In the genomic region with DNA sequence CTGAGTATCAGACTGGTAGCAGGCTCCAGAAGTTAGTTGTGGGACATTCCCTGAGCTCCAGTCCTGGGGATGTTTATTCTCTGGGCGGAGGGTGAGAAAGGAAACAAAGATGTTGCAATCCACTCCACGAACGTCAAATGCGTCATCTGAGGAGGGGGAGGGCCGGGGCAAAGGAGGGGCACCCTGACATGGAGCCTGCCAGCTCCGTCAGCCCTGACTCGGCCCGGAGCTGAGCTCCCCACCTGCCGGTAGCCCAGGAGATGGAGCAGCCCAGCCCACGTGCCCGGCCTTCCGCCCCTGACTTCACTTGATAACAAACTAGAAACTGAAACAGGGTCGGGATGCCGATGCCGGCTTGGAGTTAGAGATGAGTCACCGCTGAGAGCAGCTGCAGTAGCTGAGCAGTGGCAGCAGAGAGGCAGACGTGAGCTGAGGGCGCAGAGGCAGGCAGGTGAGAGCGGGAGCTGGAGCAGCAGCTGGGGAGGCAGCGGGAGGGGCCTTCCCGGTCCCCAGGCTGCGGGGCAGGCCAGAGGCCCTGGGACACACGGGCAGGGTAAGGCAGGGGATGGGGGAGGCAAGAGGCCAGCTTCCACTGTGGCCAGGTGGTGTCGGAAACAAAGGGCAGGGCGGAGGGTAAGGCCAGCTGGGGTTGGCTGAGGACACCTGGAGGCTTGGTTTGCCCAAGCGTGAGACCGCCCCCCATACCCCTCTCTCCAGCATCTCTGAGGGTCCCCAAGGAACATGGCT, we compare ENCODE assay signal across 8 cellular contexts. TPM values are rescaled to one million over a fixed set of nuclear protein-coding genes. Genes with fewer than 3 reads are reported as not detected.
DNase-seq lines count a peak whose midpoint lies in the region; ATAC-seq, FAIRE-seq and TF ChIP-seq lines count a peak whose summit lies in the region.

A gene (plus strand): TSS at position 391 of the 747 bp plus-strand sequence. CDS start 351 bp downstream, at position 742.

- peaks cover 10% of the 10 kb centered on the region for H3K36me3 Mint-ChIP-seq in astrocyte (ENCODE audit: low read depth, unreplicated experiment)

- no peaks in the 10 kb centered on the region for H3K9me3 ChIP-seq in astrocyte (ENCODE audit: insufficient read depth, low read depth, low read length)
- no peaks in the 10 kb centered on the region for H3K9me3 ChIP-seq in hepatocyte (ENCODE audit: low read depth)

- H3K4me3 Mint-ChIP-seq in astrocyte (ENCODE audit: unreplicated experiment), result peak within 1 kb of the TSS; percentile 80

- H3K4me3 ChIP-seq in astrocyte (ENCODE audit: insufficient read depth, low read depth, low read length), result peak within 1 kb of the TSS; percentile 37
- H3K4me3 ChIP-seq in hepatocyte, result no peak within 1 kb of the TSS
- H3K4me3 ChIP-seq in retinal pigment epithelial cell (ENCODE audit: low read length), result peak within 1 kb of the TSS; percentile 26

- no peaks in the 10 kb centered on the region for H3K27me3 ChIP-seq in astrocyte (ENCODE audit: insufficient read depth, low read length)
- H3K27me3 ChIP-seq in hepatocyte, result no peaks in the 10 kb centered on the region

- FAIRE-seq in astrocyte (lab: Jason Lieb, UNC), result no peak

- peaks cover 36% of the 10 kb centered on the region for H3K4me1 Mint-ChIP-seq in astrocyte (ENCODE audit: low read depth, unreplicated experiment)

- H3K4me2 ChIP-seq in astrocyte (ENCODE audit: low read length) (peak within 1 kb of the TSS; percentile 78), hepatocyte (peak within 1 kb of the TSS; percentile 65)

- H3K4me1 ChIP-seq in astrocyte (ENCODE audit: insufficient read depth, low read length) (peaks cover 21% of the 10 kb centered on the region), hepatocyte (ENCODE audit: insufficient read depth) (peaks cover 20% of the 10 kb centered on the region)

- WGBS in hepatocyte (ENCODE audit: low lambda C conversion rate, missing lambda C conversion rate), result 13% methylated on average over 27 of the region's 27 CpGs

- H2AFZ ChIP-seq in astrocyte (ENCODE audit: low read depth, low read length), result peak within 1 kb of the TSS; percentile 44
- no peak within 1 kb of the TSS for H2AFZ ChIP-seq in hepatocyte

- H4K20me1 ChIP-seq in astrocyte (ENCODE audit: insufficient read depth, low read length) (peaks cover 36% of the 10 kb centered on the region), hepatocyte (ENCODE audit: insufficient read depth, poor library complexity, severe bottlenecking) (no peaks in the 10 kb centered on the region)

- no peaks in the 10 kb centered on the region for H3K9me3 Mint-ChIP-seq in astrocyte (ENCODE audit: unreplicated experiment)

- H3K9me2 ChIP-seq in hepatocyte (replicated peaks; ENCODE audit: insufficient read depth), result no peaks in the 10 kb centered on the region

- ATAC-seq in HG02798 (IDR thresholded peaks at IDR 0.05; ENCODE audit: poor library complexity, unreplicated experiment), result peak; percentile 75

- peak within 1 kb of the TSS; percentile 78 for H3K9ac ChIP-seq in astrocyte (ENCODE audit: low read length)

- peaks cover 10% of the 10 kb centered on the region for H3K36me3 ChIP-seq in astrocyte (ENCODE audit: insufficient read depth, low read length)
- no peaks in the 10 kb centered on the region for H3K36me3 ChIP-seq in hepatocyte (replicated peaks; ENCODE audit: insufficient read depth, low read depth)

- peak; percentile 49 for TF ChIP-seq CTCF in GM13977 (IDR thresholded peaks at IDR 0.05; ENCODE audit: extremely low read depth, insufficient read depth, missing control alignments)
- TF ChIP-seq CTCF in astrocyte (IDR thresholded peaks at IDR 0.05; ENCODE audit: insufficient read depth, low read depth, low read length), result peak; percentile 27
- TF ChIP-seq CTCF in hepatocyte (IDR thresholded peaks at IDR 0.05; ENCODE audit: poor library complexity), result peak; percentile 58
- peak; percentile 48 for TF ChIP-seq CTCF in retinal pigment epithelial cell (conservative IDR thresholded peaks at IDR 0.05; ENCODE audit: low read depth, low read length)

- H3K27ac ChIP-seq in astrocyte (ENCODE audit: low read depth, low read length) (peak within 1 kb of the TSS; percentile 92), hepatocyte (peak within 1 kb of the TSS; percentile 96)

- DNase-seq in GM13977 (ENCODE audit: low spot score) (peak; percentile 91), NCI-H146 (lab: John Stamatoyannopoulos, UW) (peak; percentile 84), T-helper 22 cell (ENCODE audit: low read depth) (peak; percentile 99), astrocyte (ENCODE audit: low read depth) (peak; percentile 90), hepatocyte (ENCODE audit: low spot score) (peak; percentile 97), retinal pigment epithelial cell (ENCODE audit: low read depth) (peak; percentile 95), middle frontal gyrus (ENCODE audit: extremely low spot score, low spot score) (no peak)

- no peaks in the 10 kb centered on the region for H3K27me3 Mint-ChIP-seq in astrocyte (ENCODE audit: low read depth, unreplicated experiment)

- in situ Hi-C loops in GM13977 (cut with MboI; ENCODE audit: low pct_unique_long_range_greater_than_20kb, low sequenced_read_pairs, unreplicated experiment), result no loop called here

- H3K79me2 ChIP-seq in astrocyte (ENCODE audit: insufficient read depth, low read length), result peaks cover 4% of the 10 kb centered on the region
- H3K79me2 ChIP-seq in hepatocyte, result no peaks in the 10 kb centered on the region

- peak within 1 kb of the TSS; percentile 98 for H3K27ac Mint-ChIP-seq in astrocyte (ENCODE audit: unreplicated experiment)

RNA-seq across cellular contexts. Expression of the gene that starts here (rescaled TPM):
- 15.9 and 18.6 TPM in 2 replicates for total RNA-seq in astrocyte
- total RNA-seq in hepatocyte, result 3.8 and 13.3 TPM in 2 replicates
- 11.9 and 15.8 TPM in 2 replicates for polyA plus RNA-seq in hepatocyte
